ENCODE assay signal across 35 cellular contexts in genomic region chr16:66617010-66617434, GRCh38. TPM values are rescaled to one million over a fixed set of nuclear protein-coding genes. Genes with fewer than 3 reads are reported as not detected.
DNase-seq lines count a peak whose midpoint lies in the region; ATAC-seq and TF ChIP-seq lines count a peak whose summit lies in the region.
"Had no signal": no experiment of that assay in that cellular context is flagged by ENCODE, and none has a peak within 500 bp of the region (broad histone marks: within the 10 kb centered on the region; RNA-seq: fewer than 3 reads in every experiment).

No MANE protein-coding gene starts in this region.

- no peaks in the 10 kb centered on the region for H3K9me3 Mint-ChIP-seq in MCF 10A (ENCODE audit: unreplicated experiment)
- H3K9me3 Mint-ChIP-seq: activated naive CD8-positive, alpha-beta T cell treated with anti-CD3 and anti-CD28 coated beads for 36 hours; CD4-positive, CD25-positive, alpha-beta regulatory T cell; natural killer cell treated with Interleukin-12 subunit alpha and Interleukin-12 subunit beta and Interleukin-15 and Interleukin-18, amount 100 ng/mL, for 72 hours; stimulated activated naive CD8-positive, alpha-beta T cell treated with anti-CD3 and anti-CD28 coated beads, Interleukin-15, Interleukin-2, amounts not matched to agents 100 ng/mL and 50 ng/mL, for 24 hours had no signal

- 20% methylated on average over 2 of the region's 2 CpGs for WGBS in right lobe of liver (ENCODE audit: insufficient coverage, low coverage, low lambda C conversion rate, missing lambda C conversion rate)

- H3K9me3 ChIP-seq in breast epithelium (no peaks in the 10 kb centered on the region), right lobe of liver (no peaks in the 10 kb centered on the region)
- H3K9me3 ChIP-seq: esophagus squamous epithelium, heart right ventricle, ovary, thoracic aorta had no signal

- in situ Hi-C loops in brain microvascular endothelial cell (cut with HindIII; ENCODE audit: low pct_ligation_motif_present, low sequenced_read_pairs), result no loop called here

- H3K36me3 Mint-ChIP-seq in MCF 10A (ENCODE audit: insufficient read depth, unreplicated experiment), result peaks cover 30% of the 10 kb centered on the region
- H3K36me3 Mint-ChIP-seq: activated naive CD8-positive, alpha-beta T cell treated with anti-CD3 and anti-CD28 coated beads for 36 hours; CD4-positive, CD25-positive, alpha-beta regulatory T cell; natural killer cell treated with Interleukin-12 subunit alpha and Interleukin-12 subunit beta and Interleukin-15 and Interleukin-18, amount 100 ng/mL, for 72 hours had no signal

- CTCF ChIA-PET in MCF 10A (lab: Yijun Ruan, JAX), result interaction anchor here (1.1 to 4.0 kb wide), 4 partner anchors 9 to 54 kb away, joined by 4 to 24 read pairs (median 13); no protein-coding TSS in a partner anchor

- peak overlapping the region; percentile 75 for H3K27ac Mint-ChIP-seq in MCF 10A (ENCODE audit: low read depth, unreplicated experiment)
- H3K27ac Mint-ChIP-seq: activated CD4-positive, alpha-beta T cell treated with anti-CD3 and anti-CD28 coated beads for 36 hours; activated naive CD8-positive, alpha-beta T cell treated with anti-CD3 and anti-CD28 coated beads for 36 hours; natural killer cell treated with Interleukin-12 subunit alpha and Interleukin-12 subunit beta and Interleukin-15 and Interleukin-18, amount 100 ng/mL, for 72 hours; stimulated activated naive CD8-positive, alpha-beta T cell treated with anti-CD3 and anti-CD28 coated beads, Interleukin-15, Interleukin-2, amounts not matched to agents 100 ng/mL and 50 ng/mL, for 24 hours had no signal

- H3K4me3 ChIP-seq in breast epithelium (no peak overlapping the region), brain microvascular endothelial cell (ENCODE audit: low read depth, low read length) (no peak overlapping the region), right lobe of liver (no peak overlapping the region)
- H3K4me3 ChIP-seq: esophagus squamous epithelium, heart right ventricle, lung, ovary, thoracic aorta had no signal

- intact Hi-C loops in MCF 10A (cut with micrococcal nuclease), result no loop called here
- intact Hi-C loops in breast epithelium (cut with DNase I; ENCODE audit: low total_unique reads), result no loop called here
- intact Hi-C loops in right lobe of liver (cut with DNase I), result no loop called here

- peaks cover 32% of the 10 kb centered on the region for H3K4me1 Mint-ChIP-seq in MCF 10A (ENCODE audit: insufficient read depth, unreplicated experiment)
- H3K4me1 Mint-ChIP-seq: activated CD4-positive, alpha-beta T cell treated with anti-CD3 and anti-CD28 coated beads for 36 hours; CD4-positive, CD25-positive, alpha-beta regulatory T cell had no signal

- DNase-seq in MCF 10A (ENCODE audit: unreplicated experiment) (no peak), breast epithelium (ENCODE audit: low spot score in 2 of 2) (no peak), brain microvascular endothelial cell (peak; percentile 24), right lobe of liver (no peak), smooth muscle cell of the brain vasculature (ENCODE audit: low read depth, low spot score) (peak; percentile 57), NCI-H1092 treated with DMSO at 0.1 percent for 48 hours (lab: John Stamatoyannopoulos, UW) (no peak), NCI-H1694 (lab: John Stamatoyannopoulos, UW) (no peak)
- DNase-seq: 8988T; activated CD4-positive, alpha-beta T cell treated with anti-CD3 and anti-CD28 coated beads for 36 hours; activated effector memory CD4-positive, alpha-beta T cell treated with anti-CD3 and anti-CD28 coated beads, Interleukin-2, amount 50 U/mL, for 16 hours; activated naive CD8-positive, alpha-beta T cell treated with anti-CD3 and anti-CD28 coated beads for 36 hours; activated T-cell treated with anti-CD3 and anti-CD28 coated beads, Interleukin-2, amount 50 U/mL, for 1 hour; aorta; CD4-positive, CD25-positive, alpha-beta regulatory T cell; central memory CD4-positive, alpha-beta T cell; dermis blood vessel endothelial cell; esophagus squamous epithelium; foreskin melanocyte; heart right ventricle; NCI-H2107; NCI-H446; NCI-H774; small intestine; stimulated activated CD4-positive, alpha-beta T cell treated with anti-CD3 and anti-CD28 coated beads, Interleukin-1b, Interleukin-23, amount 100 ng/mL, for 48 hours; stimulated activated CD8-positive, alpha-beta memory T cell treated with anti-CD3 and anti-CD28 coated beads, Interleukin-4, amount 100 ng/mL, for 48 hours; T-helper 9 cell had no signal

- H3K4me1 ChIP-seq in breast epithelium, result peaks cover 0 to 4% of the 10 kb centered on the region in 2 donors
- peaks cover 0 to 36% (median 8%) of the 10 kb centered on the region in 4 donors for H3K4me1 ChIP-seq in right lobe of liver

- H3K36me3 ChIP-seq in breast epithelium (peaks cover 6% of the 10 kb centered on the region), brain microvascular endothelial cell (replicated peaks) (peaks cover 20% of the 10 kb centered on the region), right lobe of liver (no peaks in the 10 kb centered on the region)
- H3K36me3 ChIP-seq: ovary had no signal

- TF ChIP-seq CTCF in MCF 10A (IDR thresholded peaks at IDR 0.05; ENCODE audit: unreplicated experiment) (no peak), breast epithelium (IDR thresholded peaks at IDR 0.05) (no peak), brain microvascular endothelial cell (IDR thresholded peaks at IDR 0.05; ENCODE audit: low read depth, low read length, missing control alignments) (no peak), right lobe of liver (IDR thresholded peaks at IDR 0.05) (no peak)

- no peak for TF ChIP-seq POLR2A in breast epithelium (IDR thresholded peaks at IDR 0.05)
- no peak for TF ChIP-seq POLR2A in right lobe of liver (IDR thresholded peaks at IDR 0.05)

- no TSS peak for BruUV-seq in MCF 10A (replicated peaks; lab: Mats Ljungman, UMichigan)

- no peaks in the 10 kb centered on the region for H3K27me3 Mint-ChIP-seq in MCF 10A (ENCODE audit: insufficient read depth, unreplicated experiment)
- H3K27me3 Mint-ChIP-seq: activated CD4-positive, alpha-beta T cell treated with anti-CD3 and anti-CD28 coated beads for 36 hours; activated naive CD8-positive, alpha-beta T cell treated with anti-CD3 and anti-CD28 coated beads for 36 hours; CD4-positive, CD25-positive, alpha-beta regulatory T cell; natural killer cell treated with Interleukin-12 subunit alpha and Interleukin-12 subunit beta and Interleukin-15 and Interleukin-18, amount 100 ng/mL, for 72 hours; stimulated activated naive CD8-positive, alpha-beta T cell treated with anti-CD3 and anti-CD28 coated beads, Interleukin-15, Interleukin-2, amounts not matched to agents 100 ng/mL and 50 ng/mL, for 24 hours had no signal

- POLR2A ChIA-PET in MCF 10A (lab: Yijun Ruan, JAX), result interaction anchor here (0.8 to 3.4 kb wide), 8 partner anchors 9 to 208 kb away, joined by 3 to 29 read pairs (median 6); partner anchors contain the start of genes CKLF and CMTM4

- no peaks in the 10 kb centered on the region for H3K27me3 ChIP-seq in breast epithelium
- no peaks in the 10 kb centered on the region for H3K27me3 ChIP-seq in brain microvascular endothelial cell (replicated peaks)
- no peaks in the 10 kb centered on the region for H3K27me3 ChIP-seq in right lobe of liver
- H3K27me3 ChIP-seq: esophagus squamous epithelium, heart right ventricle, ovary had no signal

- H3K27ac ChIP-seq in breast epithelium, result no peak overlapping the region
- peak overlapping the region; percentile 90 for H3K27ac ChIP-seq in brain microvascular endothelial cell
- peak overlapping the region in 2 of 3 donors; percentile 10 to 69 for H3K27ac ChIP-seq in right lobe of liver
- H3K27ac ChIP-seq: heart right ventricle, ovary, thoracic aorta had no signal

- ATAC-seq in right lobe of liver, result peak; percentile 81 to 86 (median 82)
- no peak for ATAC-seq in HG02938 (IDR thresholded peaks at IDR 0.05; ENCODE audit: unreplicated experiment)
- ATAC-seq: activated CD4-positive, alpha-beta T cell treated with anti-CD3 and anti-CD28 coated beads for 36 hours; natural killer cell treated with Interleukin-12 subunit alpha and Interleukin-12 subunit beta and Interleukin-15 and Interleukin-18, amount 100 ng/mL, for 72 hours had no signal

- H3K4me3 Mint-ChIP-seq in MCF 10A (ENCODE audit: unreplicated experiment), result no peak overlapping the region
- H3K4me3 Mint-ChIP-seq: activated CD4-positive, alpha-beta T cell treated with anti-CD3 and anti-CD28 coated beads for 36 hours; activated naive CD8-positive, alpha-beta T cell treated with anti-CD3 and anti-CD28 coated beads for 36 hours; CD4-positive, CD25-positive, alpha-beta regulatory T cell; natural killer cell treated with Interleukin-12 subunit alpha and Interleukin-12 subunit beta and Interleukin-15 and Interleukin-18, amount 100 ng/mL, for 72 hours; stimulated activated naive CD8-positive, alpha-beta T cell treated with anti-CD3 and anti-CD28 coated beads, Interleukin-15, Interleukin-2, amounts not matched to agents 100 ng/mL and 50 ng/mL, for 24 hours had no signal

RNA-seq across cellular contexts. Expression of gene CMTM3, which starts 12.5 kb away (rescaled TPM):
- total RNA-seq in MCF 10A (2022) (4.3 and 5.7 TPM in 2 replicates), breast epithelium (10 to 100 TPM; 19.5 to 54.9 (median 25.2) TPM), right lobe of liver (1 to 10 TPM; 1.6 to 9.6 (median 5.4) TPM)

RNA-seq across cellular contexts. Expression of gene CMTM2, which starts 37.8 kb away (rescaled TPM):
- not detected in 2 replicates for total RNA-seq in MCF 10A (2022)
- total RNA-seq in breast epithelium, result not detected
- under 1 TPM in 3 of 6 experiments, not detected in 3; 0.44 to 0.83 (median 0.55) TPM for total RNA-seq in right lobe of liver
- total RNA-seq: activated naive CD8-positive, alpha-beta T cell treated with anti-CD3 and anti-CD28 coated beads for 36 hours; esophagus squamous epithelium; LHCN-M2; mucosa of gallbladder; urinary bladder had no signal

RNA-seq across cellular contexts. Expression of gene CMTM1, which starts 50.8 kb away (rescaled TPM):
- 2.1 and 4.8 TPM in 2 replicates for total RNA-seq in MCF 10A (2022)
- 1 to 10 TPM; 1.6 to 2.9 (median 1.9) TPM for total RNA-seq in breast epithelium
- total RNA-seq in right lobe of liver, result 1 to 10 TPM in 2 of 6 experiments, under 1 TPM in 3, not detected in 1; 0.69 to 1.6 (median 0.90) TPM

Comparison
In these comparisons a context has a peak if more than half of its experiments do, and no peak if none do; other contexts are left out.
1. DNase-seq: peak in brain microvascular endothelial cell (single experiment) and smooth muscle cell of the brain vasculature (single experiment); none in MCF 10A (single experiment), breast epithelium (0 of 2), right lobe of liver (0 of 3), NCI-H1092 treated with DMSO at 0.1 percent for 48 hours (single experiment) and NCI-H1694 (single experiment).
2. H3K27ac ChIP-seq: peak in brain microvascular endothelial cell (single experiment) and right lobe of liver (2 of 3); none in breast epithelium (0 of 2).